15 cellular contexts compared by ENCODE assay signal in the genomic region with DNA sequence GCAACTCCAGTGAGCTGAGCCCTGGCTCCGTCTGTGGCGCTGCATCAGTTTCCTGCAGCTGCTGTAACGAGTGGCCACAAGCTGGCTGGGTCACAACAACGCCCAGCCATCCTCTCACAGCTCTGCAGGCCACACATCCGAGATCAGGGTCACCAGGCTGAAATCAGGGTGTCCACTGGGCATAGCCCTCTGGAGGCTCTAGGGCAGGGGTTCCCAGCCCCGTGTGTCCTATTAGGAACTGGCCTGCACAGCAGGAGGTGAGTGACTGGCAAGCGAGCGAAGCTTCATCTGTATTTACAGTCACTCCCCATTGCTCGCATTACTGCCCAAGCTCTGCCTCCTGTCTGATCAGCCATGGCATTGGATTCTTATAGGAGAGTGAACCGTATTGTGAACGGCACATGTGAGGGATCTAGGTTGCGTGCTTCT.
DNase-seq lines count a peak whose midpoint lies in the region; ATAC-seq and TF ChIP-seq lines count a peak whose summit lies in the region.
"Had no signal": no experiment of that assay in that cellular context is flagged by ENCODE, and none has a peak within 500 bp of the region (broad histone marks: within the 10 kb centered on the region; RNA-seq: fewer than 3 reads in every experiment).

No MANE protein-coding gene starts in this region.

- CTCF ChIA-PET in PC-3 (lab: Charles Lee): no interaction called here

- peak overlapping the region; percentile 59; the same call in 1 of the 2 replicates for H3K27ac ChIP-seq in PC-3 (ENCODE audit: low read length)
- H3K27ac ChIP-seq: PC-9 had no signal

- no peak overlapping the region for H3K9ac ChIP-seq in PC-3 (ENCODE audit: low read length)

- H4K20me1 ChIP-seq in PC-3 (ENCODE audit: low read length): peaks cover 26% of the 10 kb centered on the region

- H3K4me3 Mint-ChIP-seq in CD14-positive monocyte (no peak overlapping the region), glutamatergic neuron (ENCODE audit: unreplicated experiment) (no peak overlapping the region)
- H3K4me3 Mint-ChIP-seq: stimulated activated naive CD8-positive, alpha-beta T cell treated with anti-CD3 and anti-CD28 coated beads, Interleukin-15, amount 100 ng/mL, for 72 hours had no signal

- no peak overlapping the region for H3K4me3 ChIP-seq in PC-3 (ENCODE audit: low read length)
- H3K4me3 ChIP-seq: heart right ventricle, PC-9 had no signal

- no peaks in the 10 kb centered on the region for H3K9me3 ChIP-seq in PC-3 (ENCODE audit: low read length)
- H3K9me3 ChIP-seq: heart right ventricle had no signal

- no peak overlapping the region for H3K4me2 ChIP-seq in PC-3 (ENCODE audit: low read length)
- H3K4me2 ChIP-seq: PC-9 had no signal

- H3K27me3 ChIP-seq in PC-3 (ENCODE audit: low read length): no peaks in the 10 kb centered on the region
- H3K27me3 ChIP-seq: heart right ventricle had no signal

- H3K4me1 Mint-ChIP-seq in CD14-positive monocyte (peaks cover 59% of the 10 kb centered on the region), glutamatergic neuron (ENCODE audit: low read depth, unreplicated experiment) (no peaks in the 10 kb centered on the region)

- H3K27ac Mint-ChIP-seq in CD14-positive monocyte (no peak overlapping the region), glutamatergic neuron (ENCODE audit: unreplicated experiment) (no peak overlapping the region)
- H3K27ac Mint-ChIP-seq: progenitor cell of endocrine pancreas; stimulated activated naive CD8-positive, alpha-beta T cell treated with anti-CD3 and anti-CD28 coated beads, Interleukin-15, amount 100 ng/mL, for 72 hours had no signal

- H3K36me3 Mint-ChIP-seq in CD14-positive monocyte (no peaks in the 10 kb centered on the region), glutamatergic neuron (ENCODE audit: unreplicated experiment) (no peaks in the 10 kb centered on the region)

- peaks cover 5% of the 10 kb centered on the region for H3F3A ChIP-seq in PC-3 (ENCODE audit: low read length, unreplicated experiment)

- H2AFZ ChIP-seq in PC-3 (ENCODE audit: low read length): no peak overlapping the region
- H2AFZ ChIP-seq: PC-9 had no signal

- intact Hi-C loops in CD14-positive monocyte (cut with micrococcal nuclease): loop anchor here (5.0 kb wide), 1 partner anchor 35 kb away; no protein-coding TSS in a partner anchor
- intact Hi-C loops in PC-3 (cut with micrococcal nuclease): no loop called here

- H3K79me2 ChIP-seq in PC-3 (ENCODE audit: low read length): peaks cover 90% of the 10 kb centered on the region

- BruUV-seq in PC-3 (replicated peaks; lab: Mats Ljungman, UMichigan): no TSS peak

- POLR2A ChIA-PET in PC-3 (lab: Charles Lee; ENCODE audit: unreplicated experiment): no interaction called here

- DNase-seq in CD14-positive monocyte (ENCODE audit: low spot score) (peak; percentile 34), PC-3 (no peak), glutamatergic neuron (peak; percentile 12), retina (peak; percentile 45), NOMO-1 treated with dmso at 0.1 percent for 144 hours (lab: John Stamatoyannopoulos, UW; ENCODE audit: unreplicated experiment) (no peak), NCI-H2227 (lab: John Stamatoyannopoulos, UW; ENCODE audit: unreplicated experiment) (no peak), NCI-H1436 treated with DMSO at 0.1 percent for 48 hours (lab: John Stamatoyannopoulos, UW) (no peak)
- DNase-seq: heart right ventricle; NCI-H1930; PC-9; stimulated activated CD4-positive, alpha-beta T cell treated with anti-CD3 and anti-CD28 coated beads, Interleukin-15, amount 100 ng/mL, for 24 hours; stimulated activated naive CD8-positive, alpha-beta T cell treated with anti-CD3 and anti-CD28 coated beads, Interleukin-15, amount 100 ng/mL, for 72 hours had no signal

- H3K36me3 ChIP-seq in PC-3 (ENCODE audit: low read depth, low read length): peaks cover 38% of the 10 kb centered on the region
- H3K36me3 ChIP-seq: heart right ventricle had no signal

- peaks cover 41% of the 10 kb centered on the region for H3K4me1 ChIP-seq in PC-3 (ENCODE audit: insufficient read depth, low read length)

- H3K27me3 Mint-ChIP-seq in CD14-positive monocyte (ENCODE audit: low read depth in 3 of 3) (peaks cover 0 to 2% (median 1%) of the 10 kb centered on the region in 3 donors), glutamatergic neuron (ENCODE audit: unreplicated experiment) (no peaks in the 10 kb centered on the region)
- H3K27me3 Mint-ChIP-seq: progenitor cell of endocrine pancreas; stimulated activated naive CD8-positive, alpha-beta T cell treated with anti-CD3 and anti-CD28 coated beads, Interleukin-15, amount 100 ng/mL, for 72 hours had no signal

- TF ChIP-seq CTCF in CD14-positive monocyte (IDR thresholded peaks at IDR 0.05): no peak
- no peak for TF ChIP-seq CTCF in PC-3 (conservative IDR thresholded peaks at IDR 0.05; ENCODE audit: low read depth, low read length)
- no peak for TF ChIP-seq CTCF in glutamatergic neuron (IDR thresholded peaks at IDR 0.05; ENCODE audit: partially characterized antibody, unreplicated experiment)

- no peaks in the 10 kb centered on the region for H3K9me2 ChIP-seq in PC-3 (replicated peaks; ENCODE audit: low read length)

- peaks cover 0 to 3% (median 0%) of the 10 kb centered on the region in 7 donors for H3K9me3 Mint-ChIP-seq in CD14-positive monocyte
- no peaks in the 10 kb centered on the region for H3K9me3 Mint-ChIP-seq in glutamatergic neuron (ENCODE audit: unreplicated experiment)
- H3K9me3 Mint-ChIP-seq: stimulated activated naive CD8-positive, alpha-beta T cell treated with anti-CD3 and anti-CD28 coated beads, Interleukin-15, amount 100 ng/mL, for 72 hours had no signal

- ATAC-seq in PC-3: no peak
- ATAC-seq in GM21515 (IDR thresholded peaks at IDR 0.05; ENCODE audit: unreplicated experiment): no peak
- ATAC-seq: esophagus mucosa; heart right ventricle; stimulated activated naive CD8-positive, alpha-beta T cell treated with anti-CD3 and anti-CD28 coated beads, Interleukin-15, amount 100 ng/mL, for 72 hours had no signal

Comparison
In these comparisons a context has a peak if more than half of its experiments do, and no peak if none do; other contexts are left out.
1. DNase-seq: peak in CD14-positive monocyte (single experiment), glutamatergic neuron (single experiment) and retina (single experiment); none in PC-3 (single experiment), NOMO-1 treated with dmso at 0.1 percent for 144 hours (single experiment), NCI-H2227 (single experiment) and NCI-H1436 treated with DMSO at 0.1 percent for 48 hours (single experiment).